In the genomic region with DNA sequence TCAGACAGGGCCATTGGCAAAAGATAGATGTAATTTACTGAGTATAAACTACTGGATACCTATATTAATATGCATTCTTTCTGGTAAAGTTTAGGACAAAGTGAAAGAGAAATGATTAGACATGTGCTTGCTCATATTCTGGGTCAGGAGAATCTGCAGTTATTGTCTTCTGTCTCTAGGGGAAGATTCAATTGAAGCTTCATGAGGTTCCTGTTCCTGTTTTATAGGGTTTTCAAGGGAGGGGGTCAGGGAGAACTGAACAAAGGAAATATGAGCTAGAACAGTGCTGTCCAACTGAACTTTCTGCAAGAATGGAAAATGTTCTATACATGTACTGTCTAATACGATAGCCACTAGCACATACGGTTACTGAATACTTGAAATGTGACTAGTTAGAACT, we compare ENCODE assay signal across 9 cellular contexts.
DNase-seq lines count a peak whose midpoint lies in the region; ATAC-seq and TF ChIP-seq lines count a peak whose summit lies in the region.
"Had no signal": no experiment of that assay in that cellular context is flagged by ENCODE, and none has a peak within 500 bp of the region (broad histone marks: within the 10 kb centered on the region; RNA-seq: fewer than 3 reads in every experiment).

No MANE protein-coding gene starts in this region.

- H3K4me3 ChIP-seq in GM12865 (ENCODE audit: low read depth, low read length), result no peak overlapping the region
- H3K4me3 ChIP-seq in parathyroid adenoma (ENCODE audit: low read depth, low read length), result no peak overlapping the region

- TF ChIP-seq CTCF in GM12865 (IDR thresholded peaks at IDR 0.05; ENCODE audit: insufficient read depth, low read depth, low read length, missing control alignments) (no peak), parathyroid adenoma (IDR thresholded peaks at IDR 0.05) (peak; percentile 6)

- H3K4me1 ChIP-seq in parathyroid adenoma, result no peaks in the 10 kb centered on the region

- no peaks in the 10 kb centered on the region for H3K9me3 ChIP-seq in parathyroid adenoma (ENCODE audit: control insufficient read depth, low read length)

- H3K9ac ChIP-seq in parathyroid adenoma, result no peak overlapping the region

- no peak overlapping the region for H3K4me2 ChIP-seq in parathyroid adenoma (ENCODE audit: low read length)

- H3K79me2 ChIP-seq in parathyroid adenoma, result no peaks in the 10 kb centered on the region

- H2AFZ ChIP-seq in parathyroid adenoma, result no peak overlapping the region

- H3K27ac ChIP-seq in caudate nucleus (ENCODE audit: low read depth, low read length) (peak overlapping the region; percentile 59), parathyroid adenoma (no peak overlapping the region)

- ATAC-seq in GM21576 (IDR thresholded peaks at IDR 0.05; ENCODE audit: unreplicated experiment), result no peak
- no peak for ATAC-seq in GM18867 (IDR thresholded peaks at IDR 0.05; ENCODE audit: unreplicated experiment)

- DNase-seq in GM12865 (ENCODE audit: low read depth), result peak; percentile 27
- DNase-seq in NAMALWA (ENCODE audit: low spot score), result peak; percentile 78
- DNase-seq in caudate nucleus (lab: John Stamatoyannopoulos, UW), result no peak
- DNase-seq in hippocampal formation (lab: John Stamatoyannopoulos, UW), result no peak
- DNase-seq in HK-2 (ENCODE audit: unreplicated experiment), result no peak
- DNase-seq: activated T-cell treated with anti-CD3 and anti-CD28 coated beads, Interleukin-2, amount 50 U/mL, for 48 hours had no signal

- H3K36me3 ChIP-seq in parathyroid adenoma (ENCODE audit: control insufficient read depth, insufficient read depth, low read length), result no peaks in the 10 kb centered on the region

- no peaks in the 10 kb centered on the region for H3K27me3 ChIP-seq in parathyroid adenoma (ENCODE audit: control insufficient read depth, insufficient read depth, low read length)

Comparison
In these comparisons a context has a peak if more than half of its experiments do, and no peak if none do; other contexts are left out.
1. DNase-seq: peak in GM12865 (single experiment) and NAMALWA (single experiment); none in caudate nucleus (0 of 61), hippocampal formation (0 of 2) and HK-2 (single experiment).